ENCODE assay signal across 15 cellular contexts in genomic region chr11:88330826-88331428, GRCh38. TPM values are rescaled to one million over a fixed set of nuclear protein-coding genes. Genes with fewer than 3 reads are reported as not detected.
DNase-seq lines count a peak whose midpoint lies in the region; ATAC-seq, FAIRE-seq and TF ChIP-seq lines count a peak whose summit lies in the region.
"Had no signal": no experiment of that assay in that cellular context is flagged by ENCODE, and none has a peak within 500 bp of the region (broad histone marks: within the 10 kb centered on the region; RNA-seq: fewer than 3 reads in every experiment).

No MANE protein-coding gene starts in this region.

- no peak for TF ChIP-seq CTCF in GM23338 (conservative IDR thresholded peaks at IDR 0.05; ENCODE audit: low read depth in 2 of 2)
- TF ChIP-seq CTCF in GM12878 (IDR thresholded peaks at IDR 0.05 in 2 of 3, conservative IDR thresholded peaks at IDR 0.05 in 1 of 3; ENCODE audit: control insufficient read depth in 2 of 3, extremely low read depth in 1 of 3, insufficient read depth in 1 of 3, low read depth in 3 of 3, low read length in 3 of 3): no peak
- TF ChIP-seq CTCF in natural killer cell (IDR thresholded peaks at IDR 0.05): no peak
- no peak for TF ChIP-seq CTCF in brain microvascular endothelial cell (IDR thresholded peaks at IDR 0.05; ENCODE audit: low read depth, low read length, missing control alignments)

- no peak for DNase-seq in CD8-positive, alpha-beta memory T cell
- peak; percentile 36 for DNase-seq in GM23338 (ENCODE audit: low spot score)
- no peak for DNase-seq in GM12878 (ENCODE audit: low read depth, low spot score)
- no peak for DNase-seq in natural killer cell
- DNase-seq in brain microvascular endothelial cell: no peak
- DNase-seq in naive thymus-derived CD8-positive, alpha-beta T cell: no peak
- DNase-seq: ACHN, GOT3, HFFc6, NCI-H1048, NCI-H2227 treated with DMSO at 0.1 percent for 48 hours, NCI-H526 treated with DMSO at 0.1 percent for 48 hours, PC-3 had no signal

- SMC1A ChIA-PET in GM12878 (lab: Charles Lee; ENCODE audit: uncharacterized antibody, unreplicated experiment): interaction anchor here (0.6 to 12.3 kb wide), 10 partner anchors 10 to 212 kb away, joined by 3 to 288 read pairs (median 4); no protein-coding TSS in a partner anchor

- no peak overlapping the region for H3K4me3 ChIP-seq in CD8-positive, alpha-beta memory T cell (ENCODE audit: low read length)
- H3K4me3 ChIP-seq in GM23338 (no peak overlapping the region; the same call in 1 of the 2 replicates), GM12878 (peak overlapping the region; percentile 41; the same call in 1 of the 2 replicates), brain microvascular endothelial cell (ENCODE audit: low read depth, low read length) (no peak overlapping the region)

- H3K36me3 Mint-ChIP-seq in CD8-positive, alpha-beta memory T cell: peaks cover 21 to 83% (median 24%) of the 10 kb centered on the region in 3 donors
- peaks cover 93% of the 10 kb centered on the region for H3K36me3 Mint-ChIP-seq in GM23338 (ENCODE audit: low read depth)
- H3K36me3 Mint-ChIP-seq in natural killer cell: peaks cover 22% of the 10 kb centered on the region
- H3K36me3 Mint-ChIP-seq in naive thymus-derived CD8-positive, alpha-beta T cell: peaks cover 7 to 80% (median 64%) of the 10 kb centered on the region in 3 donors

- H3K9me3 ChIP-seq in CD8-positive, alpha-beta memory T cell (ENCODE audit: low read length): no peaks in the 10 kb centered on the region
- H3K9me3 ChIP-seq in GM12878 (replicated peaks; ENCODE audit: control insufficient read depth, insufficient read depth, low read length): no peaks in the 10 kb centered on the region; the same call in 2 of the 3 replicates

- no peaks in the 10 kb centered on the region for H3K27me3 ChIP-seq in CD8-positive, alpha-beta memory T cell (ENCODE audit: insufficient read depth, low read length, poor library complexity, severe bottlenecking)
- H3K27me3 ChIP-seq in GM23338 (ENCODE audit: insufficient read depth): no peaks in the 10 kb centered on the region
- H3K27me3 ChIP-seq in GM12878 (replicated peaks in 1 of 2; ENCODE audit: control insufficient read depth in 2 of 2, insufficient read depth in 2 of 2, low read length in 1 of 2): no peaks in the 10 kb centered on the region
- no peaks in the 10 kb centered on the region for H3K27me3 ChIP-seq in brain microvascular endothelial cell (replicated peaks)

- intact Hi-C loops in GM12878 (cut with micrococcal nuclease; ENCODE audit: unreplicated experiment): no loop called here
- intact Hi-C loops in natural killer cell (cut with micrococcal nuclease): no loop called here

- 85% methylated on average over 5 of the region's 5 CpGs for WGBS in GM12878 (ENCODE audit: insufficient coverage, insufficient replicate concordance, low lambda C conversion rate, missing lambda C conversion rate)

- FAIRE-seq in GM12878 (lab: Jason Lieb, UNC): no peak

- peak overlapping the region; percentile 11 to 65 (median 19) for H3K4me3 Mint-ChIP-seq in CD8-positive, alpha-beta memory T cell
- peak overlapping the region; percentile 11; the same call in 1 of the 3 replicates for H3K4me3 Mint-ChIP-seq in GM23338
- peak overlapping the region; percentile 72 for H3K4me3 Mint-ChIP-seq in natural killer cell
- H3K4me3 Mint-ChIP-seq in naive thymus-derived CD8-positive, alpha-beta T cell: peak overlapping the region in 1 of 10 donors; percentile 15
- H3K4me3 Mint-ChIP-seq: HFFc6 had no signal

- peak; percentile 49; the same call in 1 of the 2 replicates for TF ChIP-seq POLR2A in GM12878 (IDR thresholded peaks at IDR 0.05; ENCODE audit: low read depth, low read length)

- H4K20me1 ChIP-seq in GM23338 (replicated peaks; ENCODE audit: insufficient read depth) (peaks cover 66% of the 10 kb centered on the region), GM12878 (ENCODE audit: control insufficient read depth, insufficient read depth) (no peaks in the 10 kb centered on the region)

- H3K36me3 ChIP-seq in CD8-positive, alpha-beta memory T cell (ENCODE audit: insufficient read depth, low read length): peaks cover 14% of the 10 kb centered on the region
- H3K36me3 ChIP-seq in GM23338 (ENCODE audit: insufficient read depth) (peaks cover 58% of the 10 kb centered on the region), GM12878 (ENCODE audit: control insufficient read depth in 2 of 2, insufficient read depth in 2 of 2, low read length in 1 of 2) (peaks cover 0 to 22% of the 10 kb centered on the region in 2 experiments; a peak in 3 of 4 replicates), brain microvascular endothelial cell (replicated peaks) (peaks cover 35% of the 10 kb centered on the region)

- H3K4me1 Mint-ChIP-seq in CD8-positive, alpha-beta memory T cell: peaks cover 81 to 98% (median 97%) of the 10 kb centered on the region in 3 donors
- peaks cover 78% of the 10 kb centered on the region for H3K4me1 Mint-ChIP-seq in GM23338
- H3K4me1 Mint-ChIP-seq in natural killer cell: peaks cover 87% of the 10 kb centered on the region in 2 donors
- H3K4me1 Mint-ChIP-seq in naive thymus-derived CD8-positive, alpha-beta T cell: peaks cover 10 to 92% (median 69%) of the 10 kb centered on the region in 4 donors

- peak overlapping the region in 7 of 8 donors; percentile 11 to 85 (median 77) for H3K27ac Mint-ChIP-seq in CD8-positive, alpha-beta memory T cell
- H3K27ac Mint-ChIP-seq in GM23338: peak overlapping the region; percentile 32; the same call in 1 of the 2 replicates
- H3K27ac Mint-ChIP-seq in natural killer cell: peak overlapping the region; percentile 54 to 81
- H3K27ac Mint-ChIP-seq in naive thymus-derived CD8-positive, alpha-beta T cell: peak overlapping the region in 4 of 10 donors; percentile 1 to 68 (median 26)
- H3K27ac Mint-ChIP-seq: HFFc6, IgD-negative memory B cell had no signal

- in situ Hi-C loops in GM12878 (cut with MboI) (no loop called here), brain microvascular endothelial cell (cut with HindIII; ENCODE audit: low pct_ligation_motif_present, low sequenced_read_pairs) (no loop called here)

- H3K79me2 ChIP-seq in GM23338 (replicated peaks; ENCODE audit: insufficient read depth): peaks cover 100% of the 10 kb centered on the region
- peaks cover 86% of the 10 kb centered on the region for H3K79me2 ChIP-seq in GM12878 (ENCODE audit: control insufficient read depth, insufficient read depth, low read length)

- TF ChIP-seq EP300 in GM12878 (IDR thresholded peaks at IDR 0.05; ENCODE audit: borderline replicate concordance in 1 of 2, control insufficient read depth in 1 of 2, low read depth in 2 of 2, low read length in 2 of 2): no peak

- POLR2A ChIA-PET in CD8-positive, alpha-beta memory T cell (lab: Charles Lee): no interaction called here
- POLR2A ChIA-PET in GM12878 (lab: Charles Lee): interaction anchor here (1.0 to 8.7 kb wide), 3 partner anchors 14 to 26 kb away, joined by 3 to 68 read pairs (median 4); no protein-coding TSS in a partner anchor
- POLR2A ChIA-PET in naive thymus-derived CD8-positive, alpha-beta T cell (lab: Charles Lee): no interaction called here

- H3K4me1 ChIP-seq in CD8-positive, alpha-beta memory T cell (ENCODE audit: insufficient read depth, low read length): peaks cover 42% of the 10 kb centered on the region
- H3K4me1 ChIP-seq in GM23338 (ENCODE audit: insufficient read depth) (peaks cover 85% of the 10 kb centered on the region), GM12878 (ENCODE audit: control insufficient read depth, insufficient read depth, low read length) (peaks cover 37% of the 10 kb centered on the region)

- H2AFZ ChIP-seq in GM23338: no peak overlapping the region
- H2AFZ ChIP-seq in GM12878 (ENCODE audit: control insufficient read depth, low read depth, low read length): no peak overlapping the region

- no peak overlapping the region for H3K27ac ChIP-seq in CD8-positive, alpha-beta memory T cell (ENCODE audit: low read depth, low read length)
- H3K27ac ChIP-seq in GM23338 (ENCODE audit: low read depth) (peak overlapping the region; percentile 39), GM12878 (ENCODE audit: control insufficient read depth, insufficient read depth) (no peak overlapping the region), brain microvascular endothelial cell (no peak overlapping the region)

- TF ChIP-seq RAD21 in GM12878 (IDR thresholded peaks at IDR 0.05; ENCODE audit: insufficient read depth, low read depth, low read length): no peak

- H3K27me3 Mint-ChIP-seq in CD8-positive, alpha-beta memory T cell: peaks cover 0 to 2% of the 10 kb centered on the region in 2 donors
- H3K27me3 Mint-ChIP-seq in GM23338 (ENCODE audit: insufficient read depth, low read depth, poor library complexity) (peaks cover 4% of the 10 kb centered on the region), natural killer cell (ENCODE audit: low read depth in 2 of 2) (no peaks in the 10 kb centered on the region)
- no peaks in the 10 kb centered on the region for H3K27me3 Mint-ChIP-seq in naive thymus-derived CD8-positive, alpha-beta T cell
- H3K27me3 Mint-ChIP-seq: IgD-negative memory B cell had no signal

- no TSS peak for BruUV-seq in GM12878 (replicated peaks; lab: Mats Ljungman, UMichigan)

- CTCF ChIA-PET in CD8-positive, alpha-beta memory T cell (lab: Charles Lee): no interaction called here
- CTCF ChIA-PET in GM12878 (lab: Yijun Ruan, JAX): interaction anchor here (0.8 to 2.0 kb wide), 4 partner anchors 23 to 314 kb away, joined by 3 to 5 read pairs (median 4); no protein-coding TSS in a partner anchor

- no peaks in the 10 kb centered on the region for H3K9me2 ChIP-seq in GM23338 (ENCODE audit: insufficient read depth)

- H3K4me2 ChIP-seq in GM23338: peak overlapping the region; percentile 60
- peak overlapping the region; percentile 62 for H3K4me2 ChIP-seq in GM12878 (ENCODE audit: control insufficient read depth, insufficient read depth)

- H3F3A ChIP-seq in GM23338 (replicated peaks; ENCODE audit: low read depth): no peaks in the 10 kb centered on the region

- ATAC-seq in GM23338: peak; percentile 27
- no peak for ATAC-seq in GM12878
- ATAC-seq in natural killer cell: no peak
- ATAC-seq in HG02678 (IDR thresholded peaks at IDR 0.05; ENCODE audit: unreplicated experiment): no peak
- no peak for ATAC-seq in naive thymus-derived CD8-positive, alpha-beta T cell
- ATAC-seq: PC-3 had no signal

- H3K9ac ChIP-seq in GM12878 (ENCODE audit: control insufficient read depth, insufficient read depth, low read length): no peak overlapping the region

- H3K9me3 Mint-ChIP-seq in CD8-positive, alpha-beta memory T cell: no peaks in the 10 kb centered on the region
- H3K9me3 Mint-ChIP-seq in GM23338 (no peaks in the 10 kb centered on the region; the same call in 2 of the 3 replicates), natural killer cell (no peaks in the 10 kb centered on the region)
- H3K9me3 Mint-ChIP-seq in naive thymus-derived CD8-positive, alpha-beta T cell: no peaks in the 10 kb centered on the region
- H3K9me3 Mint-ChIP-seq: HFFc6, IgD-negative memory B cell had no signal

- RAD21 ChIA-PET in GM12878 (lab: Charles Lee; ENCODE audit: unreplicated experiment): interaction anchor here (0.5 to 16.2 kb wide), 4 partner anchors 24 to 286 kb away, joined by 3 to 299 read pairs (median 42); no protein-coding TSS in a partner anchor

RNA-seq across cellular contexts. Expression of gene CTSC, which starts 6.6 kb away (rescaled TPM):
- 100 to 1,000 TPM; 128 to 132 TPM for total RNA-seq in CD8-positive, alpha-beta memory T cell
- polyA plus RNA-seq in CD8-positive, alpha-beta memory T cell: 261 TPM
- 396 and 408 TPM in 2 replicates for total RNA-seq in GM23338 (2014; rRNA removed; shearing (Covaris generic))
- polyA plus RNA-seq in GM23338 (2016; fragmentation: Nextera tagmentation; extraction: Ambion mirVana) (432 and 444 TPM in 2 replicates), GM12878 (2011; rRNA removed) (478 and 566 TPM in 2 replicates), GM12878 (2014; fragmentation: Illumina TruSeq; extraction: Trizol) (327 and 404 TPM in 2 replicates), GM12878 (2014; fragmentation: Nextera tagmentation; extraction: Ambion mirVana) (1,000 to 10,000 TPM in 1 of 2 experiments, 100 to 1,000 TPM in 1; 709 to 1,123 TPM), GM12878 (2014; rRNA removed) (277 and 289 TPM in 2 replicates), GM12878 (2016; fragmentation: Nextera tagmentation; extraction: Ambion mirVana) (100 to 1,000 TPM; 814 to 865 TPM)
- 650 and 670 TPM in 2 replicates for total RNA-seq in GM12878 (2013; cell fraction: nucleolus; rRNA removed)
- total RNA-seq in GM12878 (2014; rRNA removed) (333 and 334 TPM in 2 replicates), GM12878 (2014; rRNA removed; fragmentation: Illumina TruSeq; extraction: Trizol) (342 and 372 TPM in 2 replicates), GM12878 (2021) (359 and 381 TPM in 2 replicates), natural killer cell (100 to 1,000 TPM; 182 to 275 (median 227) TPM)
- polyA plus RNA-seq in GM12878 (2011; ENCODE audit: low read depth): 352 TPM
- polyA plus RNA-seq in GM12878 (2011; cell fraction: cytosol; rRNA removed): 325 and 335 TPM in 2 replicates
- 201 and 223 TPM in 2 replicates for polyA plus RNA-seq in GM12878 (2011; cell fraction: nucleus; rRNA removed)
- 359 and 451 TPM in 2 replicates for polyA plus RNA-seq in GM12878 (2012)
- polyA minus RNA-seq in GM12878 (2011; rRNA and poly(A)+ RNA removed): 215 and 312 TPM in 2 replicates
- 262 and 269 TPM in 2 replicates for polyA minus RNA-seq in GM12878 (2011; cell fraction: cytosol; rRNA and poly(A)+ RNA removed)
- 301 and 500 TPM in 2 replicates for polyA minus RNA-seq in GM12878 (2011; cell fraction: nucleus; rRNA and poly(A)+ RNA removed)
- 10 to 100 TPM; 37.3 to 41.5 TPM for total RNA-seq in naive thymus-derived CD8-positive, alpha-beta T cell
- polyA plus RNA-seq in naive thymus-derived CD8-positive, alpha-beta T cell: 100 to 1,000 TPM in 1 of 3 donors, 10 to 100 TPM in 2; 88.7 to 166 (median 90.3) TPM
